ENCODE assay signal across 21 cellular contexts in the genomic region with DNA sequence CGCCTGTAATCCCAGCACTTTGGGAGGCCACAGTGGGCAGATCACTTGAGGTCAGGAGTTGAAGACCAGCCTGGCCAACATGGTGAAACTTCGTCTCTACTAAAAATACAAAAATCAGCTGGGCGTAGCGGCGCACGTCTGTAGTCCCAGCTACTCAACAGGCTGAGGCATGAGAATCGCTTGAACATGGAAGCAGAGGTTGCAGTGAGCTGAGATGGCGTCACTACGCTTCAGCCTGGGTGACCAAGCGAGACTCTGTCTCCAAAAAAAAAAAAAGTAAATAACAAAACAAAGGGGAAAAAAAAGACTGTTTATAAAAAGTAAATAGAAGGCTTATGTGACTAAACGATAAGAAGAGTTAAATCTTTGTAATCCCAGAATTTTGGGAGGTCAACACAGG. TPM values are rescaled to one million over a fixed set of nuclear protein-coding genes. Genes with fewer than 3 reads are reported as not detected.
DNase-seq lines count a peak whose midpoint lies in the region; ATAC-seq and TF ChIP-seq lines count a peak whose summit lies in the region.
"Had no signal": no experiment of that assay in that cellular context is flagged by ENCODE, and none has a peak within 500 bp of the region (broad histone marks: within the 10 kb centered on the region; RNA-seq: fewer than 3 reads in every experiment).

No MANE protein-coding gene starts in this region.

- 87 to 93% methylated on average over 11 of the region's 11 CpGs for WGBS in upper lobe of left lung, 2 donors

- H3K9me3 ChIP-seq in upper lobe of left lung = peaks cover 0 to 9% (median 1%) of the 10 kb centered on the region in 4 donors

- DNase-seq in NCI-H146 (lab: John Stamatoyannopoulos, UW) = peak; percentile 16
- no peak for DNase-seq in NCI-H146 treated with DMSO at 0.1 percent for 48 hours (lab: John Stamatoyannopoulos, UW; ENCODE audit: unreplicated experiment)
- peak; percentile 22 for DNase-seq in NCI-H510A (lab: John Stamatoyannopoulos, UW)
- DNase-seq in left kidney (ENCODE audit: low read depth, low spot score) = peak; percentile 74
- no peak for DNase-seq in omental fat pad (ENCODE audit: low spot score)
- no peak for DNase-seq in AG08396 (ENCODE audit: low spot score)
- DNase-seq in AML-193 (lab: John Stamatoyannopoulos, UW) = no peak
- no peak for DNase-seq in upper lobe of left lung
- DNase-seq: DND-41, KG1, NCI-H1436 treated with DMSO at 0.1 percent for 48 hours, NCI-H2029 treated with DMSO at 0.1 percent for 48 hours, NCI-H2171 treated with DMSO at 0.1 percent for 48 hours, NCI-H748 treated with DMSO at 0.1 percent for 48 hours, OCI-M1 had no signal

- ATAC-seq in omental fat pad (ENCODE audit: low FRiP score) (no peak), upper lobe of left lung (ENCODE audit: low FRiP score in 2 of 2) (no peak)
- ATAC-seq: Right ventricle myocardium inferior had no signal

- no peaks in the 10 kb centered on the region for H3K4me1 ChIP-seq in upper lobe of left lung

- H3K27me3 ChIP-seq in upper lobe of left lung = no peaks in the 10 kb centered on the region

- no peak overlapping the region for H3K4me3 ChIP-seq in upper lobe of left lung

- no peak for TF ChIP-seq CTCF in omental fat pad (IDR thresholded peaks at IDR 0.05)
- no peak for TF ChIP-seq CTCF in upper lobe of left lung (IDR thresholded peaks at IDR 0.05)

- no peak for TF ChIP-seq POLR2A in upper lobe of left lung (IDR thresholded peaks at IDR 0.05)

- no peaks in the 10 kb centered on the region for H3K36me3 ChIP-seq in upper lobe of left lung

- TF ChIP-seq EP300 in upper lobe of left lung (IDR thresholded peaks at IDR 0.05) = no peak

- no peak overlapping the region for H3K27ac ChIP-seq in upper lobe of left lung
- H3K27ac ChIP-seq: 22Rv1, C4-2B had no signal

RNA-seq across cellular contexts. Expression of gene DNMBP, which starts 15.0 kb away (rescaled TPM):
- total RNA-seq in omental fat pad (10 to 100 TPM; 17.5 to 41.3 (median 29.6) TPM), upper lobe of left lung (10 to 100 TPM; 10.1 to 18.9 (median 12.6) TPM)

RNA-seq across cellular contexts. Expression of gene CPN1, which starts 56.9 kb away (rescaled TPM):
- total RNA-seq in omental fat pad = not detected
- not detected for total RNA-seq in upper lobe of left lung
- total RNA-seq: G401, H4, NCI-H460, Right ventricle myocardium inferior had no signal

Comparison
In these comparisons a context has a peak if more than half of its experiments do, and no peak if none do; other contexts are left out.
1. DNase-seq: peak in NCI-H146 (single experiment), NCI-H510A (single experiment) and left kidney (single experiment); none in NCI-H146 treated with DMSO at 0.1 percent for 48 hours (single experiment), omental fat pad (single experiment), AG08396 (single experiment), AML-193 (0 of 2) and upper lobe of left lung (0 of 2).